ENCODE assay signal across 13 cellular contexts in the genomic region with DNA sequence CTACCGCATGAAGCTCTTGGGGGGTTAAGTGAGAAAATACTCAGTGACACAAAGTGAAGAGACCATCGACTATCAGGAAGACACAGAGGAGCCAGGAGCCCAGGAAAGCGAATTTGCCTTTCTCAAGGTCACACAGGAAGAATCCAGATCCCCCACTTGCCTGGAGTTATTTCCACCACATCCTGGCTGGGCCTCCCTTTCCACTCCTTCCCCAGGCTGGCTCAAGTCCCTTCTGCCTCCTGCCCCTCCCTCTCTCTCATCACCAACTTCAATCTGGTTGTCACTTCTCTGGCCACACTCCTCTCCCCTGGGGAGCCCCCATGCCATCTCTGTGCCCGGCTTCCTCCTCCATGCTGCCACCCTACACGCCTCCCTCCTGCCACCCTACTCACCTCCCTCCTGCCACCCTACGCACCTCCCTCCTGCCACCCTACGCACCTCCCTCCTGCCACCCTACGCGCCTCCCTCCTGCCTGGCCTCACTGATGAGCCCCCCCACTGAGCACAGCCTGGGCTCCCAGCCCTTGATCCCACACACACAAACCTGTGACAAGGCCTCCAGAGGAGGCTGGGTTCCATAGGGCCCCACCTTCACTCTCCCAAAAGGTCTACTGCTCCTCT. TPM values are rescaled to one million over a fixed set of nuclear protein-coding genes. Genes with fewer than 3 reads are reported as not detected.
DNase-seq lines count a peak whose midpoint lies in the region; ATAC-seq, FAIRE-seq and TF ChIP-seq lines count a peak whose summit lies in the region.
"Had no signal": no experiment of that assay in that cellular context is flagged by ENCODE, and none has a peak within 500 bp of the region (broad histone marks: within the 10 kb centered on the region; RNA-seq: fewer than 3 reads in every experiment).

No MANE protein-coding gene starts in this region.

- no peaks in the 10 kb centered on the region for H3K36me3 Mint-ChIP-seq in T-helper 2 cell treated with Interferon-gamma antibody and Interleukin-4, amounts not matched to agents 5 μg/mL and 100 μg/mL, for 36 hours (ENCODE audit: low read depth)
- no peaks in the 10 kb centered on the region for H3K36me3 Mint-ChIP-seq in stimulated activated naive B cell treated with anti-CD40 and anti-IgM and Interleukin-4, amounts not matched to agents 10 μg/mL and 1 μg/mL and 100 μg/mL, for 72 hours
- H3K36me3 Mint-ChIP-seq: activated naive CD4-positive, alpha-beta T cell treated with anti-CD3 and anti-CD28 coated beads, Interleukin-2, amount 50 U/mL, for 72 hours had no signal

- POLR2A ChIA-PET in RWPE1 (lab: Yijun Ruan, JAX; ENCODE audit: low non-redundant PET) = interaction anchor here (0.8 kb wide), 1 partner anchor 8 kb away, joined by 4 read pairs; no protein-coding TSS in a partner anchor

- no peak overlapping the region for H3K4me2 ChIP-seq in keratinocyte (ENCODE audit: control insufficient read depth, extremely low read depth, insufficient read depth, low read depth, low read length)

- H3K27me3 ChIP-seq in keratinocyte (ENCODE audit: control insufficient read depth, extremely low read depth, insufficient read depth, low read length) (no peaks in the 10 kb centered on the region), tibial artery (no peaks in the 10 kb centered on the region)
- H3K27me3 ChIP-seq: gastroesophageal sphincter, suprapubic skin had no signal

- H3K4me3 ChIP-seq in keratinocyte (ENCODE audit: control insufficient read depth in 2 of 3, extremely low read depth in 1 of 3, insufficient read depth in 2 of 3, low read depth in 1 of 3, low read length in 3 of 3) (no peak overlapping the region), tibial artery (no peak overlapping the region)
- H3K4me3 ChIP-seq: gastroesophageal sphincter, suprapubic skin had no signal

- ATAC-seq in stimulated activated naive B cell treated with anti-CD40 and anti-IgM and Interleukin-4, amounts not matched to agents 10 μg/mL and 1 μg/mL and 100 μg/mL, for 72 hours (replicated peaks) = no peak
- no peak for ATAC-seq in HG02884 (IDR thresholded peaks at IDR 0.05; ENCODE audit: unreplicated experiment)
- no peak for ATAC-seq in GM19455 (IDR thresholded peaks at IDR 0.05; ENCODE audit: unreplicated experiment)
- ATAC-seq: activated naive CD4-positive, alpha-beta T cell treated with anti-CD3 and anti-CD28 coated beads, Interleukin-2, amount 50 U/mL, for 72 hours; gastroesophageal sphincter; left ventricle myocardium superior; SK-N-SH treated with all-trans-retinoic acid at 6 μM for 48 hours had no signal

- H3K27ac ChIP-seq in RWPE1 = peak overlapping the region; percentile 99
- no peak overlapping the region for H3K27ac ChIP-seq in keratinocyte (ENCODE audit: control insufficient read depth, insufficient read depth, low read length)
- no peak overlapping the region for H3K27ac ChIP-seq in tibial artery
- H3K27ac ChIP-seq: suprapubic skin had no signal

- H3K79me2 ChIP-seq in keratinocyte (ENCODE audit: control insufficient read depth, insufficient read depth, low read length) = peaks cover 13% of the 10 kb centered on the region

- no peaks in the 10 kb centered on the region for H3K9me1 ChIP-seq in keratinocyte (ENCODE audit: control insufficient read depth, extremely low read depth, insufficient read depth, low read length)

- no peak overlapping the region for H3K9ac ChIP-seq in keratinocyte (ENCODE audit: control insufficient read depth, extremely low read depth, insufficient read depth, low read length)

- dilution Hi-C loops in keratinocyte (cut with MboI; ENCODE audit: extremely low pct_ligation_motif_present, low sequenced_read_pairs) = no loop called here

- FAIRE-seq in keratinocyte (lab: Jason Lieb, UNC) = peak; percentile 32

- H4K20me1 ChIP-seq in keratinocyte (ENCODE audit: control insufficient read depth, extremely low read depth, insufficient read depth, low read length) = no peaks in the 10 kb centered on the region

- CTCF ChIA-PET in RWPE1 (lab: Yijun Ruan, JAX) = interaction anchor here (0.7 kb wide), 1 partner anchor 34 kb away, joined by 4 read pairs; no protein-coding TSS in a partner anchor

- peaks cover 26% of the 10 kb centered on the region for H3K4me1 Mint-ChIP-seq in T-helper 2 cell treated with Interferon-gamma antibody and Interleukin-4, amounts not matched to agents 5 μg/mL and 100 μg/mL, for 36 hours (ENCODE audit: low read depth)
- peaks cover 7 to 21% of the 10 kb centered on the region in 2 donors for H3K4me1 Mint-ChIP-seq in stimulated activated naive B cell treated with anti-CD40 and anti-IgM and Interleukin-4, amounts not matched to agents 10 μg/mL and 1 μg/mL and 100 μg/mL, for 72 hours

- DNase-seq in T-helper 2 cell treated with Interferon-gamma antibody and Interleukin-4, amounts not matched to agents 5 μg/mL and 100 μg/mL, for 36 hours (ENCODE audit: low spot score) = no peak
- no peak for DNase-seq in T-helper 2 cell
- DNase-seq in RWPE1 (ENCODE audit: low spot score) = no peak
- DNase-seq in keratinocyte (ENCODE audit: low read depth, low spot score) = no peak
- no peak for DNase-seq in stimulated activated naive B cell treated with anti-CD40 and anti-IgM and Interleukin-4, amounts not matched to agents 10 μg/mL and 1 μg/mL and 100 μg/mL, for 72 hours
- DNase-seq in tibial artery = no peak
- DNase-seq: left ventricle myocardium superior had no signal

- H3K27ac Mint-ChIP-seq in T-helper 2 cell treated with Interferon-gamma antibody and Interleukin-4, amounts not matched to agents 5 μg/mL and 100 μg/mL, for 36 hours = peak overlapping the region; percentile 41
- peak overlapping the region; percentile 31 for H3K27ac Mint-ChIP-seq in stimulated activated naive B cell treated with anti-CD40 and anti-IgM and Interleukin-4, amounts not matched to agents 10 μg/mL and 1 μg/mL and 100 μg/mL, for 72 hours

- no peak overlapping the region for H2AFZ ChIP-seq in keratinocyte (ENCODE audit: control insufficient read depth, low read length)

- no peaks in the 10 kb centered on the region for H3K9me3 ChIP-seq in keratinocyte (ENCODE audit: control insufficient read depth, low read depth, low read length)
- H3K9me3 ChIP-seq in tibial artery = no peaks in the 10 kb centered on the region
- H3K9me3 ChIP-seq: gastroesophageal sphincter, suprapubic skin had no signal

- TF ChIP-seq CTCF in RWPE1 (conservative IDR thresholded peaks at IDR 0.05; ENCODE audit: low read depth) (no peak), keratinocyte (optimal IDR thresholded peaks at IDR 0.05 in 1 of 3, IDR thresholded peaks at IDR 0.05 in 1 of 3, conservative IDR thresholded peaks at IDR 0.05 in 1 of 3; ENCODE audit: extremely low read depth in 1 of 3, insufficient read depth in 2 of 3, low read length in 3 of 3) (no peak), tibial artery (IDR thresholded peaks at IDR 0.05) (no peak)

- no peaks in the 10 kb centered on the region for H3K9me3 Mint-ChIP-seq in T-helper 2 cell treated with Interferon-gamma antibody and Interleukin-4, amounts not matched to agents 5 μg/mL and 100 μg/mL, for 36 hours
- H3K9me3 Mint-ChIP-seq in stimulated activated naive B cell treated with anti-CD40 and anti-IgM and Interleukin-4, amounts not matched to agents 10 μg/mL and 1 μg/mL and 100 μg/mL, for 72 hours = no peaks in the 10 kb centered on the region
- H3K9me3 Mint-ChIP-seq: activated naive CD4-positive, alpha-beta T cell treated with anti-CD3 and anti-CD28 coated beads, Interleukin-2, amount 50 U/mL, for 72 hours had no signal

- intact Hi-C loops in tibial artery (cut with DNase I; ENCODE audit: low total_unique reads) = no loop called here

- H3K36me3 ChIP-seq in keratinocyte (ENCODE audit: control insufficient read depth in 2 of 2, extremely low read depth in 1 of 2, insufficient read depth in 2 of 2, low read length in 2 of 2) = no peaks in the 10 kb centered on the region
- H3K36me3 ChIP-seq in tibial artery = no peaks in the 10 kb centered on the region
- H3K36me3 ChIP-seq: gastroesophageal sphincter, suprapubic skin had no signal

- no peaks in the 10 kb centered on the region for H3K27me3 Mint-ChIP-seq in T-helper 2 cell treated with Interferon-gamma antibody and Interleukin-4, amounts not matched to agents 5 μg/mL and 100 μg/mL, for 36 hours (ENCODE audit: low read depth)
- peaks cover 39 to 40% of the 10 kb centered on the region in 2 donors for H3K27me3 Mint-ChIP-seq in stimulated activated naive B cell treated with anti-CD40 and anti-IgM and Interleukin-4, amounts not matched to agents 10 μg/mL and 1 μg/mL and 100 μg/mL, for 72 hours

- H3K4me3 Mint-ChIP-seq in T-helper 2 cell treated with Interferon-gamma antibody and Interleukin-4, amounts not matched to agents 5 μg/mL and 100 μg/mL, for 36 hours = no peak overlapping the region
- no peak overlapping the region for H3K4me3 Mint-ChIP-seq in stimulated activated naive B cell treated with anti-CD40 and anti-IgM and Interleukin-4, amounts not matched to agents 10 μg/mL and 1 μg/mL and 100 μg/mL, for 72 hours

- H3K4me1 ChIP-seq in keratinocyte (ENCODE audit: control insufficient read depth, extremely low read depth, insufficient read depth, low read length) = peaks cover 54% of the 10 kb centered on the region
- peaks cover 0 to 24% (median 6%) of the 10 kb centered on the region in 4 donors for H3K4me1 ChIP-seq in tibial artery

RNA-seq across cellular contexts. Expression of a gene that starts 6.3 kb away (rescaled TPM):
- 3.8 to 13.2 TPM (median 11.1 TPM) in 3 replicates for polyA plus RNA-seq in keratinocyte
- polyA plus RNA-seq in keratinocyte (2011; ENCODE audit: low read depth) = 21.9 TPM
- 4.1 and 4.5 TPM in 2 replicates for polyA plus RNA-seq in keratinocyte (2011; cell fraction: cytosol; rRNA removed)
- polyA plus RNA-seq in keratinocyte (2011; cell fraction: nucleus; rRNA removed) = 20.5 and 22.3 TPM in 2 replicates
- 12.9 and 30.9 TPM in 2 replicates for polyA plus RNA-seq in keratinocyte (2012; ENCODE audit: low replicate concordance)
- polyA minus RNA-seq in keratinocyte = 9.3 to 37.2 TPM (median 15.6 TPM) in 3 replicates
- 5.0 TPM for polyA minus RNA-seq in keratinocyte (2011; cell fraction: cytosol; rRNA and poly(A)+ RNA removed)
- 7.4 and 9.9 TPM in 2 replicates for polyA minus RNA-seq in keratinocyte (2011; cell fraction: nucleus; rRNA and poly(A)+ RNA removed)

RNA-seq across cellular contexts. Expression of a gene that starts 14.9 kb away (rescaled TPM):
- polyA plus RNA-seq in keratinocyte = 39.5 to 101 TPM (median 42.7 TPM) in 3 replicates
- polyA plus RNA-seq in keratinocyte (2011; ENCODE audit: low read depth) = 71.5 TPM
- polyA plus RNA-seq in keratinocyte (2011; cell fraction: cytosol; rRNA removed) = 39.8 and 91.6 TPM in 2 replicates
- 116 and 157 TPM in 2 replicates for polyA plus RNA-seq in keratinocyte (2011; cell fraction: nucleus; rRNA removed)
- 81.1 and 123 TPM in 2 replicates for polyA plus RNA-seq in keratinocyte (2012; ENCODE audit: low replicate concordance)
- polyA minus RNA-seq in keratinocyte = 25.5 to 123 TPM (median 30.4 TPM) in 3 replicates
- polyA minus RNA-seq in keratinocyte (2011; cell fraction: cytosol; rRNA and poly(A)+ RNA removed) = 90.2 TPM
- 52.7 and 58.7 TPM in 2 replicates for polyA minus RNA-seq in keratinocyte (2011; cell fraction: nucleus; rRNA and poly(A)+ RNA removed)

RNA-seq across cellular contexts. Expression of a gene that starts 27.1 kb away (rescaled TPM):
- 54.0 to 157 TPM (median 101 TPM) in 3 replicates for polyA plus RNA-seq in keratinocyte
- polyA plus RNA-seq in keratinocyte (2011; ENCODE audit: low read depth) = 24.9 TPM
- polyA plus RNA-seq in keratinocyte (2011; cell fraction: cytosol; rRNA removed) = 87.5 and 120 TPM in 2 replicates
- 212 and 216 TPM in 2 replicates for polyA plus RNA-seq in keratinocyte (2011; cell fraction: nucleus; rRNA removed)
- 88.6 and 105 TPM in 2 replicates for polyA plus RNA-seq in keratinocyte (2012; ENCODE audit: low replicate concordance)
- polyA minus RNA-seq in keratinocyte = 62.7 to 254 TPM (median 79.8 TPM) in 3 replicates
- 106 TPM for polyA minus RNA-seq in keratinocyte (2011; cell fraction: cytosol; rRNA and poly(A)+ RNA removed)
- polyA minus RNA-seq in keratinocyte (2011; cell fraction: nucleus; rRNA and poly(A)+ RNA removed) = 109 and 203 TPM in 2 replicates

RNA-seq across cellular contexts. Expression of a gene that starts 58.5 kb away (rescaled TPM):
- polyA plus RNA-seq in keratinocyte = 0.74 to 1.9 TPM (median 0.81 TPM) in 3 replicates
- 2.2 TPM for polyA plus RNA-seq in keratinocyte (2011; ENCODE audit: low read depth)
- polyA plus RNA-seq in keratinocyte (2011; cell fraction: cytosol; rRNA removed) = 1.8 and 3.2 TPM in 2 replicates
- 3.3 and 9.0 TPM in 2 replicates for polyA plus RNA-seq in keratinocyte (2011; cell fraction: nucleus; rRNA removed)
- polyA plus RNA-seq in keratinocyte (2012; ENCODE audit: low replicate concordance) = 1.7 and 9.6 TPM in 2 replicates
- 1.2 to 5.2 TPM (median 4.6 TPM) in 3 replicates for polyA minus RNA-seq in keratinocyte
- polyA minus RNA-seq in keratinocyte (2011; cell fraction: cytosol; rRNA and poly(A)+ RNA removed) = 5.6 TPM
- polyA minus RNA-seq in keratinocyte (2011; cell fraction: nucleus; rRNA and poly(A)+ RNA removed) = 1.5 and 2.1 TPM in 2 replicates
